Comparison of ENCODE assay signal across 16 cellular contexts in the genomic region with DNA sequence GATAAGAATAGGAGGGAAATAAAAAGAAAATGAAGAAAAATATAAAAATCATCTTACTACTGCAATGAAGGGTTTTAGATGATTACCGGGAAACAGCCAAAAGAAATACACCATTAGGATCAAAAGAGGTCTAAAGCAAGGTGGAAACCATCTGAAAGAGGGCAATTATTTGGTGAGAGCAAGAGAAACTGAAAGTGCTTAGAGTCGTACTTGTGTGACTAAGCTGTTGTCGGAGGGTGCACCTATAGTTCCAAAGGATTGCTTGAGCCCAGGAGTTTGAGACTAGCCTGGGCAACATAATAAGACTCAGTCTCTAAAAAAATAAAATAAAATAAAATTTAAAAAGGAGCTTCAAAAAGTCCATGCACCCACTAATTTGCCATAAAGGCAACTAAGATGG.
DNase-seq lines count a peak whose midpoint lies in the region; ATAC-seq and TF ChIP-seq lines count a peak whose summit lies in the region.
"Had no signal": no experiment of that assay in that cellular context is flagged by ENCODE, and none has a peak within 500 bp of the region (broad histone marks: within the 10 kb centered on the region; RNA-seq: fewer than 3 reads in every experiment).

No MANE protein-coding gene starts in this region.

- no peak overlapping the region for H3K27ac ChIP-seq in endodermal cell (ENCODE audit: low read depth, low read length)
- H3K27ac ChIP-seq: body of pancreas, thyroid gland had no signal

- H3K4me3 ChIP-seq in endodermal cell (ENCODE audit: low read length), result no peak overlapping the region
- H3K4me3 ChIP-seq: body of pancreas, thyroid gland had no signal

- H3K9me3 ChIP-seq in endodermal cell (ENCODE audit: control insufficient read depth, low read length), result no peaks in the 10 kb centered on the region
- H3K9me3 ChIP-seq: body of pancreas, Caco-2, SK-N-SH, thyroid gland had no signal

- DNase-seq in HFFc6 (no peak), osteocyte (ENCODE audit: extremely low spot score, unreplicated experiment) (no peak), NCI-H2171 (lab: John Stamatoyannopoulos, UW) (no peak), inferior parietal cortex (ENCODE audit: extremely low spot score) (no peak), endodermal cell (no peak)
- no peak for DNase-seq in stimulated activated naive B cell treated with anti-CD40 and anti-IgM and Interleukin-4, amounts not matched to agents 10 μg/mL and 1 μg/mL and 100 μg/mL, for 72 hours
- DNase-seq: activated CD4-positive, CD25-positive, alpha-beta regulatory T cell; body of pancreas; Caco-2; glutamatergic neuron; H9; NCI-H1105 treated with DMSO at 0.1 percent for 48 hours; SK-N-SH; thyroid gland had no signal

- TF ChIP-seq CTCF in HFFc6 (IDR thresholded peaks at IDR 0.05) (no peak), osteocyte (IDR thresholded peaks at IDR 0.05) (no peak), endodermal cell (conservative IDR thresholded peaks at IDR 0.05) (no peak)

- H3K4me3 Mint-ChIP-seq in HFFc6, result no peak overlapping the region
- no peak overlapping the region for H3K4me3 Mint-ChIP-seq in osteocyte (ENCODE audit: unreplicated experiment)
- H3K4me3 Mint-ChIP-seq in endodermal cell, result no peak overlapping the region
- peak overlapping the region in 1 of 2 donors; percentile 61 for H3K4me3 Mint-ChIP-seq in stimulated activated naive B cell treated with anti-CD40 and anti-IgM and Interleukin-4, amounts not matched to agents 10 μg/mL and 1 μg/mL and 100 μg/mL, for 72 hours
- H3K4me3 Mint-ChIP-seq: H9 had no signal

- H3K4me1 Mint-ChIP-seq in HFFc6 (ENCODE audit: low read depth) (peaks cover 54% of the 10 kb centered on the region), osteocyte (ENCODE audit: unreplicated experiment) (peaks cover 54% of the 10 kb centered on the region), endodermal cell (peaks cover 11% of the 10 kb centered on the region)
- peaks cover 0 to 8% of the 10 kb centered on the region in 2 donors for H3K4me1 Mint-ChIP-seq in stimulated activated naive B cell treated with anti-CD40 and anti-IgM and Interleukin-4, amounts not matched to agents 10 μg/mL and 1 μg/mL and 100 μg/mL, for 72 hours
- H3K4me1 Mint-ChIP-seq: H9 had no signal

- H3K27me3 ChIP-seq in endodermal cell (ENCODE audit: control insufficient read depth, insufficient read depth, low read length, poor library complexity, severe bottlenecking), result no peaks in the 10 kb centered on the region
- H3K27me3 ChIP-seq: body of pancreas, thyroid gland had no signal

- H3K27ac Mint-ChIP-seq in HFFc6 (peak overlapping the region; percentile 33; the same call in 1 of the 2 replicates), osteocyte (ENCODE audit: unreplicated experiment) (peak overlapping the region; percentile 24), endodermal cell (no peak overlapping the region)
- H3K27ac Mint-ChIP-seq in stimulated activated naive B cell treated with anti-CD40 and anti-IgM and Interleukin-4, amounts not matched to agents 10 μg/mL and 1 μg/mL and 100 μg/mL, for 72 hours, result no peak overlapping the region
- H3K27ac Mint-ChIP-seq: H9 had no signal

- H3K36me3 ChIP-seq in endodermal cell (ENCODE audit: control insufficient read depth, insufficient read depth, low read length), result no peaks in the 10 kb centered on the region
- H3K36me3 ChIP-seq: thyroid gland had no signal

- ATAC-seq in GM18907 (IDR thresholded peaks at IDR 0.05; ENCODE audit: unreplicated experiment), result peak; percentile 79
- ATAC-seq in HG03460 (IDR thresholded peaks at IDR 0.05; ENCODE audit: unreplicated experiment), result peak; percentile 75
- no peak for ATAC-seq in stimulated activated naive B cell treated with anti-CD40 and anti-IgM and Interleukin-4, amounts not matched to agents 10 μg/mL and 1 μg/mL and 100 μg/mL, for 72 hours (replicated peaks)
- ATAC-seq: body of pancreas had no signal

- WGBS in endodermal cell (ENCODE audit: insufficient coverage in 1 of 2, insufficient read length in 1 of 2), 2 experiments, result 90% methylated on average over 3 of the region's 3 CpGs

- peaks cover 4% of the 10 kb centered on the region for H3K4me1 ChIP-seq in endodermal cell (ENCODE audit: control insufficient read depth, insufficient read depth, low read length)
- H3K4me1 ChIP-seq: body of pancreas, thyroid gland had no signal

- no peaks in the 10 kb centered on the region for H3K9me3 Mint-ChIP-seq in HFFc6
- no peaks in the 10 kb centered on the region for H3K9me3 Mint-ChIP-seq in osteocyte (ENCODE audit: unreplicated experiment)
- H3K9me3 Mint-ChIP-seq in endodermal cell, result no peaks in the 10 kb centered on the region
- H3K9me3 Mint-ChIP-seq in stimulated activated naive B cell treated with anti-CD40 and anti-IgM and Interleukin-4, amounts not matched to agents 10 μg/mL and 1 μg/mL and 100 μg/mL, for 72 hours, result no peaks in the 10 kb centered on the region
- H3K9me3 Mint-ChIP-seq: H9 had no signal

- H3K9ac ChIP-seq in endodermal cell (ENCODE audit: extremely low read depth, low read length, poor library complexity, severe bottlenecking), result no peak overlapping the region
- H3K9ac ChIP-seq: SK-N-SH had no signal

- H3K36me3 Mint-ChIP-seq in HFFc6 (ENCODE audit: low read depth) (peaks cover 6% of the 10 kb centered on the region), osteocyte (ENCODE audit: unreplicated experiment) (no peaks in the 10 kb centered on the region), endodermal cell (ENCODE audit: low read depth) (no peaks in the 10 kb centered on the region)
- no peaks in the 10 kb centered on the region for H3K36me3 Mint-ChIP-seq in stimulated activated naive B cell treated with anti-CD40 and anti-IgM and Interleukin-4, amounts not matched to agents 10 μg/mL and 1 μg/mL and 100 μg/mL, for 72 hours

- no peaks in the 10 kb centered on the region for H3K27me3 Mint-ChIP-seq in HFFc6 (ENCODE audit: insufficient read depth)
- H3K27me3 Mint-ChIP-seq in osteocyte (ENCODE audit: unreplicated experiment), result no peaks in the 10 kb centered on the region
- H3K27me3 Mint-ChIP-seq in endodermal cell (ENCODE audit: insufficient read depth), result peaks cover 2% of the 10 kb centered on the region
- no peaks in the 10 kb centered on the region for H3K27me3 Mint-ChIP-seq in stimulated activated naive B cell treated with anti-CD40 and anti-IgM and Interleukin-4, amounts not matched to agents 10 μg/mL and 1 μg/mL and 100 μg/mL, for 72 hours

Comparison
In these comparisons a context has a peak if more than half of its experiments do, and no peak if none do; other contexts are left out.
1. ATAC-seq: peak in GM18907 (single experiment) and HG03460 (single experiment); none in stimulated activated naive B cell treated with anti-CD40 and anti-IgM and Interleukin-4, amounts not matched to agents 10 μg/mL and 1 μg/mL and 100 μg/mL, for 72 hours (0 of 2).
2. H3K27ac Mint-ChIP-seq: peak in HFFc6 (single experiment) and osteocyte (single experiment); none in endodermal cell (single experiment) and stimulated activated naive B cell treated with anti-CD40 and anti-IgM and Interleukin-4, amounts not matched to agents 10 μg/mL and 1 μg/mL and 100 μg/mL, for 72 hours (single experiment).